In the genomic region with DNA sequence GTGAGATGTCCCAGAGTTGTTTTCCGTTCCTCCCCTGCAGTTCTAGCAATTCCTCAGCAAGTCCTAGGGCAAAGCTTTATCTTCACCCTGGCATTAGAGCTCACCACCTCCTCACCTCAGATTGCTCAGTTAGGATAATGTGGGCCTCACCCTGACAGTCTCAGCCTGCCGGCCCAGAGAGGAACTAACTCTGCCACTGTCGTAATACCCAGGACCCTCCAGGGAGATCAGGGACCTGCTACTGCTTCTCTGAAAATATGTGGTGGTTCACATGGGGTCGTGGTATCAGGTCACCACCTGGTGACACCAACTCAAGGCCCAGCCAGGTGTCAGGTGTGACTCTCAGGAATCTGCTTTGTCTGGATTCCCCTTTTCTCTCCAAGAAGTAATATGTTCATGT, we compare ENCODE assay signal across 18 cellular contexts.
DNase-seq lines count a peak whose midpoint lies in the region; ATAC-seq and TF ChIP-seq lines count a peak whose summit lies in the region.
"Had no signal": no experiment of that assay in that cellular context is flagged by ENCODE, and none has a peak within 500 bp of the region (broad histone marks: within the 10 kb centered on the region; RNA-seq: fewer than 3 reads in every experiment).

No MANE protein-coding gene starts in this region.

- no peak overlapping the region for H3K4me2 ChIP-seq in osteoblast (ENCODE audit: insufficient read depth, low read length)

- intact Hi-C loops in left ventricle myocardium inferior (cut with micrococcal nuclease) (no loop called here), left cardiac atrium (cut with DNase I) (no loop called here)

- H3K4me3 Mint-ChIP-seq in endothelial cell (ENCODE audit: unreplicated experiment): peak overlapping the region; percentile 27
- H3K4me3 Mint-ChIP-seq: activated CD4-positive, alpha-beta memory T cell treated with anti-CD3 and anti-CD28 coated beads for 36 hours; stimulated activated naive CD8-positive, alpha-beta T cell treated with anti-CD3 and anti-CD28 coated beads, Interleukin-15, amount 100 ng/mL, for 72 hours had no signal

- H3K27me3 ChIP-seq in left ventricle myocardium inferior (ENCODE audit: low read depth) (no peaks in the 10 kb centered on the region), osteoblast (ENCODE audit: insufficient read depth, low read length) (no peaks in the 10 kb centered on the region)
- H3K27me3 ChIP-seq: body of pancreas had no signal

- ATAC-seq in left cardiac atrium (no peak), GM18870 (IDR thresholded peaks at IDR 0.05; ENCODE audit: unreplicated experiment) (no peak), HG02970 (IDR thresholded peaks at IDR 0.05; ENCODE audit: low FRiP score, unreplicated experiment) (no peak)
- ATAC-seq: body of pancreas; K562; stimulated activated naive CD8-positive, alpha-beta T cell treated with anti-CD3 and anti-CD28 coated beads, Interleukin-15, amount 100 ng/mL, for 72 hours had no signal

- H3K27ac ChIP-seq in left ventricle myocardium inferior (replicated peaks) (peak overlapping the region; percentile 50), osteoblast (ENCODE audit: low read depth, low read length) (peak overlapping the region; percentile 88)

- peaks cover 3% of the 10 kb centered on the region for H3K4me1 Mint-ChIP-seq in endothelial cell (ENCODE audit: unreplicated experiment)
- H3K4me1 Mint-ChIP-seq: stimulated activated naive CD8-positive, alpha-beta T cell treated with anti-CD3 and anti-CD28 coated beads, Interleukin-15, amount 100 ng/mL, for 72 hours had no signal

- H3K9me3 ChIP-seq in left ventricle myocardium inferior (replicated peaks) (peaks cover 37% of the 10 kb centered on the region), osteoblast (ENCODE audit: low read depth, low read length) (peaks cover 7% of the 10 kb centered on the region)
- H3K9me3 ChIP-seq: body of pancreas had no signal

- peak overlapping the region; percentile 50 for H3K27ac Mint-ChIP-seq in endothelial cell (ENCODE audit: unreplicated experiment)
- H3K27ac Mint-ChIP-seq: activated CD4-positive, alpha-beta memory T cell treated with anti-CD3 and anti-CD28 coated beads for 36 hours; stimulated activated naive CD8-positive, alpha-beta T cell treated with anti-CD3 and anti-CD28 coated beads, Interleukin-15, amount 100 ng/mL, for 72 hours had no signal

- TF ChIP-seq CTCF in left ventricle myocardium inferior (IDR thresholded peaks at IDR 0.05; ENCODE audit: borderline replicate concordance): no peak
- TF ChIP-seq CTCF in endothelial cell (IDR thresholded peaks at IDR 0.05; ENCODE audit: unreplicated experiment): no peak
- TF ChIP-seq CTCF in osteoblast (IDR thresholded peaks at IDR 0.05; ENCODE audit: extremely low read depth, low read depth, low read length): no peak

- H3K4me3 ChIP-seq in left ventricle myocardium inferior (no peak overlapping the region), osteoblast (ENCODE audit: insufficient read depth, low read length) (no peak overlapping the region)
- H3K4me3 ChIP-seq: body of pancreas, K562 had no signal

- no peaks in the 10 kb centered on the region for H4K20me1 ChIP-seq in osteoblast (ENCODE audit: insufficient read depth, low read length)

- H2AFZ ChIP-seq in osteoblast (ENCODE audit: low read length): no peak overlapping the region

- H3K27me3 Mint-ChIP-seq in endothelial cell (ENCODE audit: unreplicated experiment): peaks cover 2% of the 10 kb centered on the region
- H3K27me3 Mint-ChIP-seq: activated CD4-positive, alpha-beta memory T cell treated with anti-CD3 and anti-CD28 coated beads for 36 hours; stimulated activated naive CD8-positive, alpha-beta T cell treated with anti-CD3 and anti-CD28 coated beads, Interleukin-15, amount 100 ng/mL, for 72 hours had no signal

- DNase-seq in left ventricle myocardium inferior: no peak
- DNase-seq in left cardiac atrium: no peak
- no peak for DNase-seq in endothelial cell (ENCODE audit: low spot score)
- DNase-seq in osteoblast (ENCODE audit: insufficient read length, low spot score, missing footprints): no peak
- no peak for DNase-seq in OCI-M1 (lab: John Stamatoyannopoulos, UW)
- no peak for DNase-seq in SHP77 (lab: John Stamatoyannopoulos, UW)
- DNase-seq: activated CD4-positive, alpha-beta memory T cell treated with anti-CD3 and anti-CD28 coated beads for 36 hours; activated effector memory CD4-positive, alpha-beta T cell treated with Interleukin-2 at 50 U/mL for 16 hours; body of pancreas; effector CD8-positive, alpha-beta T cell; kidney; NCI-H187; NCI-H69; Right ventricle myocardium superior; stimulated activated naive CD8-positive, alpha-beta T cell treated with anti-CD3 and anti-CD28 coated beads, Interleukin-15, amount 100 ng/mL, for 72 hours had no signal

- peaks cover 63% of the 10 kb centered on the region for H3K79me2 ChIP-seq in osteoblast (ENCODE audit: insufficient read depth, low read length)

- H3K36me3 ChIP-seq in left ventricle myocardium inferior (peaks cover 83% of the 10 kb centered on the region), osteoblast (ENCODE audit: insufficient read depth, low read length) (peaks cover 91% of the 10 kb centered on the region)

- peaks cover 18% of the 10 kb centered on the region for H3K4me1 ChIP-seq in left ventricle myocardium inferior
- H3K4me1 ChIP-seq in osteoblast (ENCODE audit: insufficient read depth, low read length): peaks cover 58% of the 10 kb centered on the region

- peaks cover 91% of the 10 kb centered on the region for H3K36me3 Mint-ChIP-seq in endothelial cell (ENCODE audit: low read depth, unreplicated experiment)

- no peaks in the 10 kb centered on the region for H3K9me3 Mint-ChIP-seq in endothelial cell (ENCODE audit: unreplicated experiment)
